10 cellular contexts compared by ENCODE assay signal in the genomic region with DNA sequence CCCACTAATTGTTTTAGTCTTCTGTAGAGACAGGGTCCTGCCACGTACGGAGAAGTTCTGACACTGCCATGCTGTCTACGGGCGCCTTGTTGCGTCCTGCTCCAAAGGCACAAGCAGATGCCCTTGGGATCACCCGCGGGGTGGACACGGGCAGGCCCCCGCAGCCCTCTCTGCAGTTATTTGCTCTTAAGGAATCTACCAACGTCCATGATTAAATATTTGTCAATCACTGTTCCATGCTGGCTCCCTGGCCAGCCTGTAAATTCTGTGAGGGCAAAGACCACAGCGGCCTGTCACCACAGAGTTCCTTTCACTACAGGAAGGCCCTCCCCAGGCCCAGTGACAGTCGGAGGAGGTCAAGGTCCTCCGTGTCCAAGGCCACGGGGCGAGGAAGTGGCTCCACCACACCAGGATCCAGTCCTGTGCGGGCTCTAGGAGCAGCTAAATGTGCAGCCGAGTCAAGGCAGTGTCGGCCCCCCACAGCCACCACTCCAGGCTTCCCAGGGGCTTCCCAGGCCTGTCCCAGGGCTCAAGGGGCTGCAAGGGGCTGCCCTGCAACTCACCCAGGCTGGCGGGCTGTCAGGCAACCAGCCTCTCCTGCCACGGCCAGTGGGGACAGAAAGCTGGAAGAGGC. TPM values are rescaled to one million over a fixed set of nuclear protein-coding genes. Genes with fewer than 3 reads are reported as not detected.
DNase-seq lines count a peak whose midpoint lies in the region; ATAC-seq, FAIRE-seq and TF ChIP-seq lines count a peak whose summit lies in the region.
"Had no signal": no experiment of that assay in that cellular context is flagged by ENCODE, and none has a peak within 500 bp of the region (broad histone marks: within the 10 kb centered on the region; RNA-seq: fewer than 3 reads in every experiment).

No MANE protein-coding gene starts in this region.

- TF ChIP-seq EP300 in K562 (IDR thresholded peaks at IDR 0.05; ENCODE audit: low read length) = no peak
- TF ChIP-seq EP300 in upper lobe of left lung (IDR thresholded peaks at IDR 0.05) = no peak

- no peaks in the 10 kb centered on the region for H3K27me3 ChIP-seq in heart left ventricle
- no peaks in the 10 kb centered on the region for H3K27me3 ChIP-seq in K562 (ENCODE audit: control insufficient read depth in 2 of 2, insufficient read depth in 2 of 2, low read length in 2 of 2)
- no peaks in the 10 kb centered on the region for H3K27me3 ChIP-seq in upper lobe of left lung

- no TSS peak for BruUV-seq in K562 (replicated peaks; lab: Mats Ljungman, UMichigan)

- POLR2A ChIA-PET in K562 (lab: Yijun Ruan, JAX) = interaction anchor here (0.6 kb wide), 1 partner anchor 246 kb away, joined by 4 read pairs; no protein-coding TSS in a partner anchor

- peak in 2 of 5 donors; percentile 23 to 26 for DNase-seq in heart left ventricle
- DNase-seq in left ventricle myocardium superior = no peak
- no peak for DNase-seq in K562 (ENCODE audit: extremely low read depth in 1 of 4, low spot score in 3 of 4)
- DNase-seq in memory B cell (ENCODE audit: low spot score in 2 of 2) = no peak
- DNase-seq in upper lobe of left lung = peak in 1 of 2 donors; percentile 72
- no peak for DNase-seq in GM03348 (ENCODE audit: low spot score)
- no peak for DNase-seq in activated CD4-positive, CD25-positive, alpha-beta regulatory T cell treated with anti-CD3 and anti-CD28 coated beads, Interleukin-2, amount 50 U/mL, for 72 hours
- no peak for DNase-seq in ureter (ENCODE audit: low spot score)

- H3K27me3 Mint-ChIP-seq in memory B cell = no peaks in the 10 kb centered on the region

- H3K4me1 Mint-ChIP-seq in memory B cell = peaks cover 34% of the 10 kb centered on the region

- no peaks in the 10 kb centered on the region for H3K9me3 Mint-ChIP-seq in memory B cell

- H3K36me3 Mint-ChIP-seq in memory B cell = peaks cover 2% of the 10 kb centered on the region

- H3K4me3 Mint-ChIP-seq in memory B cell = peak overlapping the region; percentile 98

- no peak for TF ChIP-seq CTCF in heart left ventricle (IDR thresholded peaks at IDR 0.05)
- TF ChIP-seq CTCF in K562 (IDR thresholded peaks at IDR 0.05 in 2 of 3, conservative IDR thresholded peaks at IDR 0.05 in 1 of 3; ENCODE audit: insufficient read depth in 2 of 3, low read depth in 1 of 3, low read length in 3 of 3) = no peak
- peak in 1 of 6 experiments; percentile 7 for TF ChIP-seq CTCF in upper lobe of left lung (IDR thresholded peaks at IDR 0.05)

- peaks cover 14% of the 10 kb centered on the region for H3K9me1 ChIP-seq in K562 (ENCODE audit: control insufficient read depth, insufficient read depth, low read length)

- no peak for TF ChIP-seq POLR2A in heart left ventricle (IDR thresholded peaks at IDR 0.05)
- no peak for TF ChIP-seq POLR2A in K562 (conservative IDR thresholded peaks at IDR 0.05)
- no peak for TF ChIP-seq POLR2A in upper lobe of left lung (IDR thresholded peaks at IDR 0.05)

- H3K36me3 ChIP-seq in heart left ventricle = peaks cover 0 to 9% (median 0%) of the 10 kb centered on the region in 9 donors
- H3K36me3 ChIP-seq in K562 (ENCODE audit: control insufficient read depth, insufficient read depth, low read length) = peaks cover 57% of the 10 kb centered on the region; the same call in 2 of the 3 replicates
- peaks cover 0 to 11% (median 4%) of the 10 kb centered on the region in 4 donors for H3K36me3 ChIP-seq in upper lobe of left lung

- no peak for TF ChIP-seq RAD21 in K562 (CRISPR knock-in tag; conservative IDR thresholded peaks at IDR 0.05 in 1 of 2, IDR thresholded peaks at IDR 0.05 in 1 of 2)

- CTCF ChIA-PET in K562 (lab: Yijun Ruan, JAX; ENCODE audit: low intra/inter-chr PET ratio) = no interaction called here

- H3K4me1 ChIP-seq in heart left ventricle (peaks cover 22 to 81% (median 69%) of the 10 kb centered on the region in 12 donors), K562 (replicated peaks in 1 of 2; ENCODE audit: control insufficient read depth in 2 of 2, insufficient read depth in 2 of 2, low read length in 2 of 2) (peaks cover 21 to 77% of the 10 kb centered on the region in 2 experiments), upper lobe of left lung (peaks cover 57 to 87% (median 63%) of the 10 kb centered on the region in 4 donors)

- peak overlapping the region; percentile 97 for H3K9ac ChIP-seq in K562 (ENCODE audit: insufficient read depth in 1 of 2, low read depth in 2 of 2, low read length in 2 of 2)

- in situ Hi-C loops in K562 (cut with MboI) = no loop called here

- intact Hi-C loops in heart left ventricle (cut with DNase I) = loop anchor here in 1 of 10 donors (5.0 kb wide), 1 partner anchor 251 kb away; a partner anchor contains a TSS
- intact Hi-C loops in left ventricle myocardium superior (cut with micrococcal nuclease) = no loop called here
- intact Hi-C loops in K562 (cut with micrococcal nuclease) = no loop called here

- peak overlapping the region; percentile 88 for H3K4me2 ChIP-seq in K562 (ENCODE audit: insufficient read depth, low read length)

- H3K9me3 ChIP-seq in heart left ventricle (no peaks in the 10 kb centered on the region), K562 (replicated peaks; ENCODE audit: control insufficient read depth, insufficient read depth, low read depth, low read length) (peaks cover 5% of the 10 kb centered on the region), upper lobe of left lung (no peaks in the 10 kb centered on the region)

- peak overlapping the region; percentile 92 for H3K27ac Mint-ChIP-seq in memory B cell

- no peak overlapping the region for H2AFZ ChIP-seq in K562 (ENCODE audit: low read depth, low read length)

- peak overlapping the region; percentile 76 to 100 (median 96) for H3K4me3 ChIP-seq in heart left ventricle
- H3K4me3 ChIP-seq in K562 = peak overlapping the region; percentile 100
- peak overlapping the region in 3 of 4 donors; percentile 97 to 99 (median 97) for H3K4me3 ChIP-seq in upper lobe of left lung

- ATAC-seq in heart left ventricle = no peak
- no peak for ATAC-seq in left ventricle myocardium superior
- no peak for ATAC-seq in K562
- ATAC-seq in memory B cell (ENCODE audit: low read depth) = no peak
- no peak for ATAC-seq in upper lobe of left lung (ENCODE audit: low FRiP score in 2 of 2)

- peak; percentile 44 for FAIRE-seq in K562 (lab: Jason Lieb, UNC)

- peaks cover 46% of the 10 kb centered on the region for H4K20me1 ChIP-seq in K562 (replicated peaks; ENCODE audit: control insufficient read depth, insufficient read depth, low read length)

- 29 to 48% (median 37%) methylated on average over 13 to 20 of the region's 20 CpGs for WGBS in heart left ventricle, 4 donors
- 59% methylated on average over 17 of the region's 20 CpGs for WGBS in K562 (ENCODE audit: insufficient coverage, low coverage, missing lambda C conversion rate)
- WGBS in upper lobe of left lung, 2 donors = 38 to 52% methylated on average over 5 to 14 of the region's 20 CpGs

- H3K27ac ChIP-seq in heart left ventricle (peak overlapping the region; percentile 44 to 94 (median 90)), K562 (ENCODE audit: extremely low read depth, low read depth, low read length) (peak overlapping the region; percentile 98), upper lobe of left lung (peak overlapping the region; percentile 87 to 93 (median 89))

- H3K79me2 ChIP-seq in K562 (ENCODE audit: control insufficient read depth, insufficient read depth, low read length) = peaks cover 71% of the 10 kb centered on the region

RNA-seq across cellular contexts. Expression of a gene that starts 2.1 kb away (rescaled TPM):
- total RNA-seq in heart left ventricle (100 to 1,000 TPM in 1 of 9 donors, 10 to 100 TPM in 8; 21.6 to 105 (median 29.4) TPM), left ventricle myocardium superior (24.4 TPM), K562 (2014; rRNA removed) (101 and 128 TPM in 2 replicates), K562 (2014; rRNA removed; fragmentation: Illumina TruSeq; extraction: Trizol) (6.6 and 7.6 TPM in 2 replicates), K562 (2015; rRNA removed; fragmentation: Illumina TruSeq; extraction: Trizol) (26.2 and 31.8 TPM in 2 replicates), K562 (2021) (85.7 and 95.8 TPM in 2 replicates), upper lobe of left lung (100 to 1,000 TPM in 1 of 6 donors, 10 to 100 TPM in 5; 36.7 to 106 (median 66.3) TPM), ureter (54.5 TPM)
- polyA plus RNA-seq in heart left ventricle (10 to 100 TPM; 23.5 to 45.2 TPM), K562 (2011; rRNA removed) (6.5 and 12.3 TPM in 2 replicates), K562 (2014; fragmentation: Illumina TruSeq; extraction: Trizol) (9.1 and 34.6 TPM in 2 replicates), K562 (2014; fragmentation: Nextera tagmentation; extraction: Ambion mirVana) (under 1 TPM; 0.27 to 0.36 TPM), K562 (2014; rRNA removed) (79.0 and 87.6 TPM in 2 replicates)
- total RNA-seq in K562 (2011; cell fraction: chromatin; rRNA removed; ENCODE audit: low replicate concordance) = 35.2 and 104 TPM in 2 replicates
- total RNA-seq in K562 (2011; cell fraction: nucleolus; rRNA removed) = 88.7 and 118 TPM in 2 replicates
- total RNA-seq in K562 (2011; cell fraction: nucleoplasm; rRNA removed) = 57.0 and 58.7 TPM in 2 replicates
- polyA plus RNA-seq in K562 (2011; cell fraction: cytosol; rRNA removed) = 22.5 and 58.3 TPM in 2 replicates
- polyA plus RNA-seq in K562 (2011; cell fraction: nucleus; rRNA removed) = 48.9 and 104 TPM in 2 replicates
- 65.9 and 76.9 TPM in 2 replicates for polyA plus RNA-seq in K562 (2012)
- 1.7 and 4.6 TPM in 2 replicates for polyA minus RNA-seq in K562 (2011; rRNA and poly(A)+ RNA removed)
- 20.2 and 32.4 TPM in 2 replicates for polyA minus RNA-seq in K562 (2011; cell fraction: cytosol; rRNA and poly(A)+ RNA removed)
- polyA minus RNA-seq in K562 (2011; cell fraction: nucleus; rRNA and poly(A)+ RNA removed) = 34.3 and 38.8 TPM in 2 replicates

RNA-seq across cellular contexts. Expression of a gene that starts 15.3 kb away (rescaled TPM):
- total RNA-seq in heart left ventricle (100 to 1,000 TPM in 4 of 9 donors, 10 to 100 TPM in 5; 41.7 to 347 (median 99.9) TPM), left ventricle myocardium superior (24.6 TPM), K562 (2014; rRNA removed) (5.3 and 7.8 TPM in 2 replicates), K562 (2014; rRNA removed; fragmentation: Illumina TruSeq; extraction: Trizol) (1.3 and 2.0 TPM in 2 replicates), K562 (2015; rRNA removed; fragmentation: Illumina TruSeq; extraction: Trizol) (4.5 and 4.6 TPM in 2 replicates), K562 (2021) (5.7 and 6.6 TPM in 2 replicates), upper lobe of left lung (100 to 1,000 TPM; 109 to 335 (median 197) TPM), ureter (29.8 TPM)
- polyA plus RNA-seq in heart left ventricle (100 to 1,000 TPM; 131 to 376 TPM), K562 (2011; rRNA removed) (3.9 and 5.2 TPM in 2 replicates), K562 (2014; fragmentation: Illumina TruSeq; extraction: Trizol) (2.2 and 4.6 TPM in 2 replicates), K562 (2014; fragmentation: Nextera tagmentation; extraction: Ambion mirVana) (under 1 TPM in 1 of 2 experiments, not detected in 1; 0.35 TPM), K562 (2014; rRNA removed) (6.8 and 8.0 TPM in 2 replicates)
- 3.0 and 7.7 TPM in 2 replicates for total RNA-seq in K562 (2011; cell fraction: chromatin; rRNA removed; ENCODE audit: low replicate concordance)
- 9.3 and 12.7 TPM in 2 replicates for total RNA-seq in K562 (2011; cell fraction: nucleolus; rRNA removed)
- total RNA-seq in K562 (2011; cell fraction: nucleoplasm; rRNA removed) = 5.3 and 7.4 TPM in 2 replicates
- 8.1 and 20.9 TPM in 2 replicates for polyA plus RNA-seq in K562 (2011; cell fraction: cytosol; rRNA removed)
- 26.1 and 42.9 TPM in 2 replicates for polyA plus RNA-seq in K562 (2011; cell fraction: nucleus; rRNA removed)
- polyA plus RNA-seq in K562 (2012) = 7.1 and 8.8 TPM in 2 replicates
- polyA minus RNA-seq in K562 (2011; rRNA and poly(A)+ RNA removed) = 2.2 and 2.9 TPM in 2 replicates
- polyA minus RNA-seq in K562 (2011; cell fraction: cytosol; rRNA and poly(A)+ RNA removed) = 5.1 and 7.8 TPM in 2 replicates
- 3.2 and 4.0 TPM in 2 replicates for polyA minus RNA-seq in K562 (2011; cell fraction: nucleus; rRNA and poly(A)+ RNA removed)

RNA-seq across cellular contexts. Expression of a gene that starts 21.2 kb away (rescaled TPM):
- total RNA-seq in heart left ventricle = under 1 TPM in 3 of 9 donors, not detected in 6; 0.16 to 0.36 (median 0.20) TPM
- under 1 TPM; 0.07 to 0.11 TPM for polyA plus RNA-seq in heart left ventricle
- total RNA-seq in left ventricle myocardium superior = not detected
- total RNA-seq in K562 (2011; cell fraction: chromatin; rRNA removed; ENCODE audit: low replicate concordance) = 2.3 and 4.6 TPM in 2 replicates
- 3.2 and 3.7 TPM in 2 replicates for total RNA-seq in K562 (2011; cell fraction: nucleolus; rRNA removed)
- total RNA-seq in K562 (2011; cell fraction: nucleoplasm; rRNA removed) = 2.6 and 4.0 TPM in 2 replicates
- 0.49 and 1.7 TPM in 2 replicates for total RNA-seq in K562 (2014; rRNA removed)
- total RNA-seq in K562 (2014; rRNA removed; fragmentation: Illumina TruSeq; extraction: Trizol) = not detected in 2 replicates
- 0.25 TPM in 1 of 2 replicates, not detected in the other for total RNA-seq in K562 (2015; rRNA removed; fragmentation: Illumina TruSeq; extraction: Trizol)
- 0.58 and 0.86 TPM in 2 replicates for total RNA-seq in K562 (2021)
- 0.14 and 0.24 TPM in 2 replicates for polyA plus RNA-seq in K562 (2011; rRNA removed)
- 0.18 and 0.34 TPM in 2 replicates for polyA plus RNA-seq in K562 (2011; cell fraction: cytosol; rRNA removed)
- polyA plus RNA-seq in K562 (2011; cell fraction: nucleus; rRNA removed) = 1.5 and 3.3 TPM in 2 replicates
- polyA plus RNA-seq in K562 (2012) = 0.60 and 0.89 TPM in 2 replicates
- polyA plus RNA-seq in K562 (2014; fragmentation: Illumina TruSeq; extraction: Trizol) = 0.14 TPM in 1 of 2 replicates, not detected in the other
- not detected for polyA plus RNA-seq in K562 (2014; fragmentation: Nextera tagmentation; extraction: Ambion mirVana)
- 1.6 and 2.2 TPM in 2 replicates for polyA plus RNA-seq in K562 (2014; rRNA removed)
- not detected in 2 replicates for polyA minus RNA-seq in K562 (2011; rRNA and poly(A)+ RNA removed)
- not detected in 2 replicates for polyA minus RNA-seq in K562 (2011; cell fraction: cytosol; rRNA and poly(A)+ RNA removed)
- polyA minus RNA-seq in K562 (2011; cell fraction: nucleus; rRNA and poly(A)+ RNA removed) = 0.33 and 0.40 TPM in 2 replicates
- 1 to 10 TPM in 3 of 6 donors, under 1 TPM in 2, not detected in 1; 0.40 to 6.3 (median 1.2) TPM for total RNA-seq in upper lobe of left lung
- total RNA-seq in ureter = 0.29 TPM
- total RNA-seq: G401, M059J had no signal

RNA-seq across cellular contexts. Expression of a gene that starts 27.6 kb away (rescaled TPM):
- total RNA-seq in heart left ventricle (10 to 100 TPM; 32.0 to 78.0 (median 41.5) TPM), left ventricle myocardium superior (55.5 TPM), K562 (2014; rRNA removed) (82.8 and 96.5 TPM in 2 replicates), K562 (2014; rRNA removed; fragmentation: Illumina TruSeq; extraction: Trizol) (33.4 and 49.3 TPM in 2 replicates), K562 (2015; rRNA removed; fragmentation: Illumina TruSeq; extraction: Trizol) (61.9 and 68.0 TPM in 2 replicates), K562 (2021) (134 and 144 TPM in 2 replicates), upper lobe of left lung (10 to 100 TPM; 26.7 to 86.5 (median 50.9) TPM), ureter (56.4 TPM)
- polyA plus RNA-seq in heart left ventricle (10 to 100 TPM; 38.8 to 75.2 TPM), K562 (2011; rRNA removed) (60.8 and 111 TPM in 2 replicates), K562 (2014; fragmentation: Illumina TruSeq; extraction: Trizol) (71.8 and 99.5 TPM in 2 replicates), K562 (2014; fragmentation: Nextera tagmentation; extraction: Ambion mirVana) (10 to 100 TPM; 30.3 to 34.0 TPM), K562 (2014; rRNA removed) (67.5 and 88.4 TPM in 2 replicates)
- total RNA-seq in K562 (2011; cell fraction: chromatin; rRNA removed; ENCODE audit: low replicate concordance) = 71.2 and 248 TPM in 2 replicates
- 221 and 235 TPM in 2 replicates for total RNA-seq in K562 (2011; cell fraction: nucleolus; rRNA removed)
- 86.3 and 109 TPM in 2 replicates for total RNA-seq in K562 (2011; cell fraction: nucleoplasm; rRNA removed)
- 39.8 and 94.7 TPM in 2 replicates for polyA plus RNA-seq in K562 (2011; cell fraction: cytosol; rRNA removed)
- 319 and 523 TPM in 2 replicates for polyA plus RNA-seq in K562 (2011; cell fraction: nucleus; rRNA removed)
- 95.6 and 140 TPM in 2 replicates for polyA plus RNA-seq in K562 (2012)
- 60.0 and 108 TPM in 2 replicates for polyA minus RNA-seq in K562 (2011; rRNA and poly(A)+ RNA removed)
- polyA minus RNA-seq in K562 (2011; cell fraction: cytosol; rRNA and poly(A)+ RNA removed) = 88.4 and 105 TPM in 2 replicates
- polyA minus RNA-seq in K562 (2011; cell fraction: nucleus; rRNA and poly(A)+ RNA removed) = 57.5 and 62.3 TPM in 2 replicates

RNA-seq across cellular contexts. Expression of a gene that starts 34.3 kb away (rescaled TPM):
- total RNA-seq in heart left ventricle (not detected), left ventricle myocardium superior (not detected), K562 (2014; rRNA removed) (1.9 and 2.0 TPM in 2 replicates), K562 (2014; rRNA removed; fragmentation: Illumina TruSeq; extraction: Trizol) (not detected in 2 replicates), K562 (2015; rRNA removed; fragmentation: Illumina TruSeq; extraction: Trizol) (2.5 and 3.0 TPM in 2 replicates), K562 (2021) (1.0 and 2.0 TPM in 2 replicates), upper lobe of left lung (under 1 TPM in 2 of 6 donors, not detected in 4; 0.37 to 0.46 TPM), ureter (not detected)
- polyA plus RNA-seq in heart left ventricle (not detected), K562 (2011; rRNA removed) (0.22 and 0.49 TPM in 2 replicates), K562 (2014; fragmentation: Illumina TruSeq; extraction: Trizol) (0.86 TPM in 1 of 2 replicates, not detected in the other), K562 (2014; fragmentation: Nextera tagmentation; extraction: Ambion mirVana) (under 1 TPM in 1 of 2 experiments, not detected in 1; 0.06 TPM), K562 (2014; rRNA removed) (1.5 TPM in 2 replicates)
- total RNA-seq in K562 (2011; cell fraction: chromatin; rRNA removed; ENCODE audit: low replicate concordance) = not detected in 2 replicates
- 0.50 and 1.1 TPM in 2 replicates for total RNA-seq in K562 (2011; cell fraction: nucleolus; rRNA removed)
- total RNA-seq in K562 (2011; cell fraction: nucleoplasm; rRNA removed) = 0.37 TPM in 1 of 2 replicates, not detected in the other
- 0.53 and 2.1 TPM in 2 replicates for polyA plus RNA-seq in K562 (2011; cell fraction: cytosol; rRNA removed)
- polyA plus RNA-seq in K562 (2011; cell fraction: nucleus; rRNA removed) = 0.34 and 0.37 TPM in 2 replicates
- polyA plus RNA-seq in K562 (2012) = 4.0 and 26.3 TPM in 2 replicates
- not detected in 2 replicates for polyA minus RNA-seq in K562 (2011; rRNA and poly(A)+ RNA removed)
- not detected in 2 replicates for polyA minus RNA-seq in K562 (2011; cell fraction: cytosol; rRNA and poly(A)+ RNA removed)
- not detected in 2 replicates for polyA minus RNA-seq in K562 (2011; cell fraction: nucleus; rRNA and poly(A)+ RNA removed)
- total RNA-seq: G401, M059J had no signal
